In genomic region chr6:20401403-20402180, GRCh38 we compare ENCODE assay signal across 8 cellular contexts. TPM values are rescaled to one million over a fixed set of nuclear protein-coding genes. Genes with fewer than 3 reads are reported as not detected.
A peak's percentile ranks its signal among the peaks of the same experiment; 100 is the strongest.
DNase-seq lines count a peak whose midpoint lies in the region; ATAC-seq, FAIRE-seq and TF ChIP-seq lines count a peak whose summit lies in the region.

E2F3 (plus strand) TSS chr6:20401879; CDS start chr6:20402233, 354 bp downstream.

- no peaks in the 10 kb centered on the region for H3K9me3 ChIP-seq in KOPT-K1 (ENCODE audit: insufficient read depth, low read length, poor library complexity, severe bottlenecking)
- no peaks in the 10 kb centered on the region for H3K9me3 ChIP-seq in esophagus muscularis mucosa
- no peaks in the 10 kb centered on the region for H3K9me3 ChIP-seq in muscle layer of duodenum (ENCODE audit: control insufficient read depth in 1 of 2, low read length in 2 of 2)

- H3K36me3 ChIP-seq in KOPT-K1 (ENCODE audit: insufficient read depth, low read length), result peaks cover 15% of the 10 kb centered on the region
- H3K36me3 ChIP-seq in esophagus muscularis mucosa, result no peaks in the 10 kb centered on the region
- H3K36me3 ChIP-seq in muscle layer of duodenum (ENCODE audit: control insufficient read depth in 1 of 2, insufficient read depth in 2 of 2, low read length in 2 of 2), result peaks cover 0 to 4% of the 10 kb centered on the region in 2 donors

- no peaks in the 10 kb centered on the region for H3K27me3 ChIP-seq in esophagus muscularis mucosa
- no peaks in the 10 kb centered on the region for H3K27me3 ChIP-seq in muscle layer of duodenum (ENCODE audit: low read depth, low read length)

- peaks cover 4 to 10% of the 10 kb centered on the region in 2 donors for H3K36me3 Mint-ChIP-seq in activated T-cell treated with anti-CD3 and anti-CD28 coated beads, Interleukin-2, amount 50 U/mL, for 72 hours (ENCODE audit: insufficient read depth in 2 of 2)

- peak; percentile 100 for DNase-seq in DMS79 (lab: John Stamatoyannopoulos, UW)
- peak; percentile 98 for DNase-seq in RCC 7860 (ENCODE audit: low spot score)
- DNase-seq in activated T-cell treated with anti-CD3 and anti-CD28 coated beads, Interleukin-2, amount 50 U/mL, for 72 hours, result peak; percentile 97 to 99
- peak; percentile 100 for DNase-seq in esophagus muscularis mucosa (ENCODE audit: extremely low spot score)
- peak; percentile 98 to 100 for DNase-seq in stimulated activated CD8-positive, alpha-beta memory T cell treated with anti-CD3 and anti-CD28 coated beads, Interleukin-7, amount 100 ng/mL, for 4 hours (ENCODE audit: low read depth in 2 of 2)

- H3K4me1 ChIP-seq in esophagus muscularis mucosa (peaks cover 0 to 31% (median 27%) of the 10 kb centered on the region in 4 donors), muscle layer of duodenum (ENCODE audit: control insufficient read depth in 1 of 2, insufficient read depth in 2 of 2, low read length in 2 of 2) (peaks cover 0 to 7% of the 10 kb centered on the region in 2 donors)

- peak; percentile 94 for FAIRE-seq in RCC 7860 (lab: Jason Lieb, UNC)

- peak within 1 kb of the TSS; percentile 65 to 90 (median 88) for H3K4me3 ChIP-seq in esophagus muscularis mucosa
- peak within 1 kb of the TSS; percentile 77 to 96 for H3K4me3 ChIP-seq in muscle layer of duodenum (ENCODE audit: low read depth in 1 of 2, low read length in 2 of 2)

- TF ChIP-seq EP300 in esophagus muscularis mucosa (IDR thresholded peaks at IDR 0.05), result no peak

- H3K27ac Mint-ChIP-seq in activated T-cell treated with anti-CD3 and anti-CD28 coated beads, Interleukin-2, amount 50 U/mL, for 72 hours, result peak within 1 kb of the TSS; percentile 98

- peak; percentile 87 for ATAC-seq in GM21786 (IDR thresholded peaks at IDR 0.05; ENCODE audit: unreplicated experiment)
- ATAC-seq in activated T-cell treated with anti-CD3 and anti-CD28 coated beads, Interleukin-2, amount 50 U/mL, for 72 hours (replicated peaks in 1 of 2), result peak; percentile 78 to 83

- no peaks in the 10 kb centered on the region for H3K9me3 Mint-ChIP-seq in activated T-cell treated with anti-CD3 and anti-CD28 coated beads, Interleukin-2, amount 50 U/mL, for 72 hours

- H3K4me1 Mint-ChIP-seq in activated T-cell treated with anti-CD3 and anti-CD28 coated beads, Interleukin-2, amount 50 U/mL, for 72 hours (ENCODE audit: low read depth), result peaks cover 45% of the 10 kb centered on the region

- H3K4me3 Mint-ChIP-seq in activated T-cell treated with anti-CD3 and anti-CD28 coated beads, Interleukin-2, amount 50 U/mL, for 72 hours, result peak within 1 kb of the TSS; percentile 97 to 100

- peak within 1 kb of the TSS; percentile 97 for H3K27ac ChIP-seq in KOPT-K1 (ENCODE audit: low read depth, low read length, poor library complexity, severe bottlenecking)
- peak within 1 kb of the TSS; percentile 74 to 90 (median 88) for H3K27ac ChIP-seq in esophagus muscularis mucosa (replicated peaks in 1 of 4)
- H3K27ac ChIP-seq in muscle layer of duodenum (ENCODE audit: low read length), result peak within 1 kb of the TSS; percentile 88

- TF ChIP-seq POLR2A in esophagus muscularis mucosa (IDR thresholded peaks at IDR 0.05; ENCODE audit: low read depth), result no peak

- no peaks in the 10 kb centered on the region for H3K27me3 Mint-ChIP-seq in activated T-cell treated with anti-CD3 and anti-CD28 coated beads, Interleukin-2, amount 50 U/mL, for 72 hours (ENCODE audit: low read depth)

- peak in 1 of 3 experiments; percentile 4 for TF ChIP-seq CTCF in esophagus muscularis mucosa (IDR thresholded peaks at IDR 0.05)

- under 1% methylated on average over 25 of the region's 57 CpGs for WGBS in esophagus muscularis mucosa

- intact Hi-C loops in esophagus muscularis mucosa (cut with DNase I), result loop anchor here (5.0 to 10.0 kb wide), 4 partner anchors 109 to 307 kb away; partner anchors contain the start of gene MBOAT1

RNA-seq across cellular contexts. Expression of gene E2F3, which starts in this region (rescaled TPM):
- 10 to 100 TPM; 17.5 to 18.0 TPM for total RNA-seq in activated T-cell treated with anti-CD3 and anti-CD28 coated beads, Interleukin-2, amount 50 U/mL, for 72 hours
- total RNA-seq in esophagus muscularis mucosa, result 1 to 10 TPM; 2.9 to 5.6 (median 4.2) TPM

Comparison
In these comparisons a context has a peak if more than half of its experiments do, and no peak if none do; other contexts are left out.
1. Peak in every context shown above with its lines: DNase-seq, ATAC-seq, H3K4me3 ChIP-seq and H3K27ac ChIP-seq.